Comparison of ENCODE assay signal across 25 cellular contexts in the genomic region with DNA sequence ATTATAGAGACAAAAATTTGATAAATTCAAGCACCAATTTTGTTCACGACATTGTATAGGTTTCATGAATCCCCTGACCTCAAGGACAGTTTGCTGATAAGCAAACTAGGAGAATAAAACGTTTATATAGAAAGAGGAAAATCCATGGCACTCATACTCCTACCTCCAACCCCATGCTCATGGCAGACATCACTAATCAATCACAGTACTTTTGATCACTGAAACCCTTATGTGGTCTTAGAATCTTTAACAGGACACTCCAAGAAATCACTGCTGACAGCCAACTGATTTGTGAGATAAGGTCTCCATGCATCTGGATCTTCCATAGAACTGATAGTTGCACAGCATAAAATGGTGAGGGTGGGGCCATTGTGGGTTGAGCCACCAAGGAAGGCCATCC. TPM values are rescaled to one million over a fixed set of nuclear protein-coding genes. Genes with fewer than 3 reads are reported as not detected.
DNase-seq lines count a peak whose midpoint lies in the region; ATAC-seq, FAIRE-seq and TF ChIP-seq lines count a peak whose summit lies in the region.
"Had no signal": no experiment of that assay in that cellular context is flagged by ENCODE, and none has a peak within 500 bp of the region (broad histone marks: within the 10 kb centered on the region; RNA-seq: fewer than 3 reads in every experiment).

No MANE protein-coding gene starts in this region.

- intact Hi-C loops in K562 (cut with micrococcal nuclease) = loop anchor here (1.0 to 5.0 kb wide), 3 partner anchors 37 to 217 kb away; no protein-coding TSS in a partner anchor
- intact Hi-C loops in cardiac septum (cut with DNase I) = loop anchor here (1.0 to 5.0 kb wide), 3 partner anchors 27 to 214 kb away; no protein-coding TSS in a partner anchor

- peaks cover 24 to 39% of the 10 kb centered on the region in 2 experiments for H3K4me1 ChIP-seq in K562 (replicated peaks in 1 of 2; ENCODE audit: control insufficient read depth in 2 of 2, insufficient read depth in 2 of 2, low read length in 2 of 2)
- H3K4me1 ChIP-seq: BE2C had no signal

- FAIRE-seq in K562 (lab: Jason Lieb, UNC) = no peak
- FAIRE-seq: small intestine had no signal

- CTCF ChIA-PET in T-cell (lab: Charles Lee) (interaction anchor here in 1 of 2 donors (0.8 kb wide), 1 partner anchor 36 kb away, joined by 3 read pairs; no protein-coding TSS in a partner anchor), K562 (lab: Yijun Ruan, JAX; ENCODE audit: low intra/inter-chr PET ratio) (interaction anchor here (0.6 to 3.9 kb wide), 11 partner anchors 26 to 217 kb away, joined by 3 to 41 read pairs (median 7); a partner anchor contains a TSS)

- no peaks in the 10 kb centered on the region for H3K36me3 ChIP-seq in K562 (ENCODE audit: control insufficient read depth, insufficient read depth, low read length)
- H3K36me3 ChIP-seq: BE2C, cardiac muscle cell had no signal

- H3K9me3 Mint-ChIP-seq in T-helper 2 cell treated with Interferon-gamma antibody and Interleukin-4, amounts not matched to agents 5 μg/mL and 100 μg/mL, for 36 hours = no peaks in the 10 kb centered on the region
- no peaks in the 10 kb centered on the region for H3K9me3 Mint-ChIP-seq in T-cell
- H3K9me3 Mint-ChIP-seq in neural crest cell = no peaks in the 10 kb centered on the region
- H3K9me3 Mint-ChIP-seq: H9 had no signal

- H3K4me2 ChIP-seq in K562 (ENCODE audit: insufficient read depth, low read length) = no peak overlapping the region

- no peak overlapping the region for H3K27ac ChIP-seq in K562 (ENCODE audit: extremely low read depth, low read depth, low read length)
- H3K27ac ChIP-seq: cardiac muscle cell, RWPE1 had no signal

- H3K9ac ChIP-seq in K562 (ENCODE audit: insufficient read depth in 1 of 2, low read depth in 2 of 2, low read length in 2 of 2) = no peak overlapping the region

- peaks cover 3% of the 10 kb centered on the region; the same call in 2 of the 3 replicates for H3K79me2 ChIP-seq in K562 (ENCODE audit: control insufficient read depth, insufficient read depth, low read length)

- no peak for TF ChIP-seq RAD21 in K562 (CRISPR knock-in tag; conservative IDR thresholded peaks at IDR 0.05 in 1 of 2, IDR thresholded peaks at IDR 0.05 in 1 of 2)

- TF ChIP-seq CTCF in K562 (IDR thresholded peaks at IDR 0.05 in 2 of 3, conservative IDR thresholded peaks at IDR 0.05 in 1 of 3; ENCODE audit: insufficient read depth in 2 of 3, low read depth in 1 of 3, low read length in 3 of 3) (no peak), neural crest cell (conservative IDR thresholded peaks at IDR 0.05) (no peak)

- peaks cover 49% of the 10 kb centered on the region for H3K36me3 Mint-ChIP-seq in T-helper 2 cell treated with Interferon-gamma antibody and Interleukin-4, amounts not matched to agents 5 μg/mL and 100 μg/mL, for 36 hours (ENCODE audit: low read depth)
- H3K36me3 Mint-ChIP-seq in T-cell = no peaks in the 10 kb centered on the region
- H3K36me3 Mint-ChIP-seq in neural crest cell (ENCODE audit: low read depth) = no peaks in the 10 kb centered on the region

- no peaks in the 10 kb centered on the region for H3K9me1 ChIP-seq in K562 (ENCODE audit: control insufficient read depth, insufficient read depth, low read length)

- in situ Hi-C loops in K562 (cut with MboI) = loop anchor here (5.0 kb wide), 1 partner anchor 214 kb away; no protein-coding TSS in a partner anchor

- WGBS in K562 (ENCODE audit: insufficient coverage, low coverage, missing lambda C conversion rate) = 0% methylated on average over 2 of the region's 2 CpGs

- POLR2A ChIA-PET in T-cell (lab: Charles Lee) = no interaction called here
- POLR2A ChIA-PET in K562 (lab: Yijun Ruan, JAX) = no interaction called here

- H3K4me1 Mint-ChIP-seq in T-helper 2 cell treated with Interferon-gamma antibody and Interleukin-4, amounts not matched to agents 5 μg/mL and 100 μg/mL, for 36 hours (ENCODE audit: low read depth) = peaks cover 70% of the 10 kb centered on the region
- peaks cover 76 to 85% (median 84%) of the 10 kb centered on the region in 3 donors for H3K4me1 Mint-ChIP-seq in T-cell
- H3K4me1 Mint-ChIP-seq in neural crest cell = peaks cover 40% of the 10 kb centered on the region

- H3K4me3 ChIP-seq in K562 = no peak overlapping the region
- H3K4me3 ChIP-seq: cardiac muscle cell had no signal

- no TSS peak for BruUV-seq in K562 (replicated peaks; lab: Mats Ljungman, UMichigan)

- no peak for TF ChIP-seq POLR2A in K562 (conservative IDR thresholded peaks at IDR 0.05)

- no peaks in the 10 kb centered on the region for H3K9me3 ChIP-seq in K562 (replicated peaks; ENCODE audit: control insufficient read depth, insufficient read depth, low read depth, low read length)
- H3K9me3 ChIP-seq: BE2C had no signal

- H3K27me3 Mint-ChIP-seq in T-helper 2 cell treated with Interferon-gamma antibody and Interleukin-4, amounts not matched to agents 5 μg/mL and 100 μg/mL, for 36 hours (ENCODE audit: low read depth) = no peaks in the 10 kb centered on the region
- H3K27me3 Mint-ChIP-seq in T-cell (no peaks in the 10 kb centered on the region), neural crest cell (ENCODE audit: low read depth) (peaks cover 27% of the 10 kb centered on the region)

- ATAC-seq in T-cell (replicated peaks in 1 of 4) = no peak
- no peak for ATAC-seq in K562
- no peak for ATAC-seq in HG03439 (IDR thresholded peaks at IDR 0.05; ENCODE audit: unreplicated experiment)

- peak overlapping the region; percentile 72 for H3K4me3 Mint-ChIP-seq in T-helper 2 cell treated with Interferon-gamma antibody and Interleukin-4, amounts not matched to agents 5 μg/mL and 100 μg/mL, for 36 hours
- peak overlapping the region in 1 of 3 donors; percentile 87 for H3K4me3 Mint-ChIP-seq in T-cell
- H3K4me3 Mint-ChIP-seq in neural crest cell = peak overlapping the region; percentile 79
- H3K4me3 Mint-ChIP-seq: H9 had no signal

- H3K27me3 ChIP-seq in K562 (ENCODE audit: control insufficient read depth in 2 of 2, insufficient read depth in 2 of 2, low read length in 2 of 2) = peaks cover 13 to 35% of the 10 kb centered on the region in 2 experiments; a peak in 4 of 5 replicates
- H3K27me3 ChIP-seq: BE2C had no signal

- H2AFZ ChIP-seq in K562 (ENCODE audit: low read depth, low read length) = no peak overlapping the region

- TF ChIP-seq EP300 in K562 (IDR thresholded peaks at IDR 0.05; ENCODE audit: low read length) = no peak

- H4K20me1 ChIP-seq in K562 (replicated peaks; ENCODE audit: control insufficient read depth, insufficient read depth, low read length) = 0 out of 2 replicates have a peak, but pooled peaks cover 5% of the 10 kb centered on the region

- no peak for DNase-seq in T-helper 2 cell treated with Interferon-gamma antibody and Interleukin-4, amounts not matched to agents 5 μg/mL and 100 μg/mL, for 36 hours (ENCODE audit: low spot score)
- DNase-seq in T-helper 2 cell (no peak), T-cell (no peak), K562 (ENCODE audit: extremely low read depth in 1 of 4, low spot score in 3 of 4) (no peak), neural crest cell (ENCODE audit: low read depth, low spot score) (no peak), cardiac septum (ENCODE audit: low spot score) (no peak), GDM1 (lab: John Stamatoyannopoulos, UW) (no peak)
- DNase-seq: 8988T; activated T-cell treated with anti-CD3 and anti-CD28 coated beads, Interleukin-2, amount 50 U/mL, for 72 hours; BE2C; DMS 273 treated with DMSO at 0.1 percent for 48 hours; foreskin melanocyte; H9; mammary epithelial cell; small intestine; stimulated activated CD4-positive, alpha-beta T cell treated with anti-CD3 and anti-CD28 coated beads, Interleukin-4, amount 100 ng/mL, for 24 hours had no signal

- peak overlapping the region; percentile 69 for H3K27ac Mint-ChIP-seq in T-helper 2 cell treated with Interferon-gamma antibody and Interleukin-4, amounts not matched to agents 5 μg/mL and 100 μg/mL, for 36 hours
- peak overlapping the region; percentile 99 to 100 for H3K27ac Mint-ChIP-seq in T-cell
- H3K27ac Mint-ChIP-seq in neural crest cell (ENCODE audit: unreplicated experiment) = no peak overlapping the region

RNA-seq across cellular contexts. Expression of a gene that starts 4.7 kb away (rescaled TPM):
- total RNA-seq in T-cell = 100 to 1,000 TPM; 104 to 260 (median 223) TPM
- total RNA-seq in K562 (2011; cell fraction: chromatin; rRNA removed; ENCODE audit: low replicate concordance) = 18.4 and 49.5 TPM in 2 replicates
- 26.0 and 28.6 TPM in 2 replicates for total RNA-seq in K562 (2011; cell fraction: nucleolus; rRNA removed)
- total RNA-seq in K562 (2011; cell fraction: nucleoplasm; rRNA removed) = 29.0 and 37.5 TPM in 2 replicates
- 35.5 and 51.8 TPM in 2 replicates for total RNA-seq in K562 (2014; rRNA removed)
- 23.8 and 30.5 TPM in 2 replicates for total RNA-seq in K562 (2014; rRNA removed; fragmentation: Illumina TruSeq; extraction: Trizol)
- total RNA-seq in K562 (2015; rRNA removed; fragmentation: Illumina TruSeq; extraction: Trizol) = 38.9 and 40.2 TPM in 2 replicates
- total RNA-seq in K562 (2021) = 79.9 and 88.0 TPM in 2 replicates
- polyA plus RNA-seq in K562 (2011; rRNA removed) = 36.9 and 45.6 TPM in 2 replicates
- 59.4 and 62.4 TPM in 2 replicates for polyA plus RNA-seq in K562 (2011; cell fraction: cytosol; rRNA removed)
- 36.7 and 44.4 TPM in 2 replicates for polyA plus RNA-seq in K562 (2011; cell fraction: nucleus; rRNA removed)
- polyA plus RNA-seq in K562 (2012) = 42.9 and 66.5 TPM in 2 replicates
- 64.8 and 78.7 TPM in 2 replicates for polyA plus RNA-seq in K562 (2014; fragmentation: Illumina TruSeq; extraction: Trizol)
- polyA plus RNA-seq in K562 (2014; fragmentation: Nextera tagmentation; extraction: Ambion mirVana) = 10 to 100 TPM; 11.4 to 20.6 TPM
- 44.9 and 50.1 TPM in 2 replicates for polyA plus RNA-seq in K562 (2014; rRNA removed)
- 29.5 and 44.1 TPM in 2 replicates for polyA minus RNA-seq in K562 (2011; rRNA and poly(A)+ RNA removed)
- polyA minus RNA-seq in K562 (2011; cell fraction: cytosol; rRNA and poly(A)+ RNA removed) = 35.7 and 39.5 TPM in 2 replicates
- 8.5 and 9.6 TPM in 2 replicates for polyA minus RNA-seq in K562 (2011; cell fraction: nucleus; rRNA and poly(A)+ RNA removed)
- 51.7 and 52.2 TPM in 2 replicates for total RNA-seq in neural crest cell
- total RNA-seq in cardiac septum = 10.1 TPM

RNA-seq across cellular contexts. Expression of a gene that starts 6.7 kb away (rescaled TPM):
- total RNA-seq in T-cell = 10 to 100 TPM; 31.2 to 73.4 (median 40.7) TPM
- total RNA-seq in K562 (2011; cell fraction: chromatin; rRNA removed; ENCODE audit: low replicate concordance) = not detected in 2 replicates
- not detected in 2 replicates for total RNA-seq in K562 (2011; cell fraction: nucleolus; rRNA removed)
- not detected in 2 replicates for total RNA-seq in K562 (2011; cell fraction: nucleoplasm; rRNA removed)
- total RNA-seq in K562 (2014; rRNA removed) = not detected in 2 replicates
- not detected in 2 replicates for total RNA-seq in K562 (2014; rRNA removed; fragmentation: Illumina TruSeq; extraction: Trizol)
- total RNA-seq in K562 (2015; rRNA removed; fragmentation: Illumina TruSeq; extraction: Trizol) = 0.11 and 0.23 TPM in 2 replicates
- 0.27 TPM in 1 of 2 replicates, not detected in the other for total RNA-seq in K562 (2021)
- polyA plus RNA-seq in K562 (2011; rRNA removed) = 0.03 and 0.21 TPM in 2 replicates
- polyA plus RNA-seq in K562 (2011; cell fraction: cytosol; rRNA removed) = 0.22 TPM in 1 of 2 replicates, not detected in the other
- 0.07 and 0.18 TPM in 2 replicates for polyA plus RNA-seq in K562 (2011; cell fraction: nucleus; rRNA removed)
- polyA plus RNA-seq in K562 (2012) = 0.19 and 0.22 TPM in 2 replicates
- 0.04 and 0.12 TPM in 2 replicates for polyA plus RNA-seq in K562 (2014; fragmentation: Illumina TruSeq; extraction: Trizol)
- under 1 TPM in 1 of 2 experiments, not detected in 1; 0.03 TPM for polyA plus RNA-seq in K562 (2014; fragmentation: Nextera tagmentation; extraction: Ambion mirVana)
- polyA plus RNA-seq in K562 (2014; rRNA removed) = not detected in 2 replicates
- 0.11 TPM in 1 of 2 replicates, not detected in the other for polyA minus RNA-seq in K562 (2011; rRNA and poly(A)+ RNA removed)
- polyA minus RNA-seq in K562 (2011; cell fraction: cytosol; rRNA and poly(A)+ RNA removed) = not detected in 2 replicates
- not detected in 2 replicates for polyA minus RNA-seq in K562 (2011; cell fraction: nucleus; rRNA and poly(A)+ RNA removed)
- total RNA-seq in neural crest cell = not detected in 2 replicates
- total RNA-seq in cardiac septum = 0.94 TPM
- total RNA-seq: epithelial cell of proximal tubule, kidney epithelial cell, mammary epithelial cell had no signal
- polyA plus RNA-seq: mammary epithelial cell, neural cell had no signal

RNA-seq across cellular contexts. Expression of a gene that starts 31.0 kb away (rescaled TPM):
- under 1 TPM in 1 of 5 donors, not detected in 4; 0.25 TPM for total RNA-seq in T-cell
- total RNA-seq in K562 (2011; cell fraction: chromatin; rRNA removed; ENCODE audit: low replicate concordance) = not detected in 2 replicates
- total RNA-seq in K562 (2011; cell fraction: nucleolus; rRNA removed) = not detected in 2 replicates
- total RNA-seq in K562 (2011; cell fraction: nucleoplasm; rRNA removed) = not detected in 2 replicates
- not detected in 2 replicates for total RNA-seq in K562 (2014; rRNA removed)
- total RNA-seq in K562 (2014; rRNA removed; fragmentation: Illumina TruSeq; extraction: Trizol) = not detected in 2 replicates
- not detected in 2 replicates for total RNA-seq in K562 (2015; rRNA removed; fragmentation: Illumina TruSeq; extraction: Trizol)
- total RNA-seq in K562 (2021) = not detected in 2 replicates
- not detected in 2 replicates for polyA plus RNA-seq in K562 (2011; rRNA removed)
- not detected in 2 replicates for polyA plus RNA-seq in K562 (2011; cell fraction: cytosol; rRNA removed)
- polyA plus RNA-seq in K562 (2011; cell fraction: nucleus; rRNA removed) = not detected in 2 replicates
- polyA plus RNA-seq in K562 (2012) = not detected in 2 replicates
- polyA plus RNA-seq in K562 (2014; fragmentation: Illumina TruSeq; extraction: Trizol) = not detected in 2 replicates
- not detected for polyA plus RNA-seq in K562 (2014; fragmentation: Nextera tagmentation; extraction: Ambion mirVana)
- polyA plus RNA-seq in K562 (2014; rRNA removed) = not detected in 2 replicates
- not detected in 2 replicates for polyA minus RNA-seq in K562 (2011; rRNA and poly(A)+ RNA removed)
- polyA minus RNA-seq in K562 (2011; cell fraction: cytosol; rRNA and poly(A)+ RNA removed) = not detected in 2 replicates
- not detected in 2 replicates for polyA minus RNA-seq in K562 (2011; cell fraction: nucleus; rRNA and poly(A)+ RNA removed)
- total RNA-seq in neural crest cell = not detected in 2 replicates
- total RNA-seq in cardiac septum = 0.46 TPM
- total RNA-seq: activated T-cell treated with anti-CD3 and anti-CD28 coated beads, Interleukin-2, amount 50 U/mL, for 72 hours; cardiac muscle cell; dermis microvascular lymphatic vessel endothelial cell; epithelial cell of proximal tubule; H9; kidney epithelial cell; mammary epithelial cell; NCI-H460; pulmonary artery endothelial cell had no signal
- polyA plus RNA-seq: cardiac muscle cell, mammary epithelial cell, neural cell had no signal

RNA-seq across cellular contexts. Expression of a gene that starts 32.4 kb away (rescaled TPM):
- total RNA-seq in T-cell = 10 to 100 TPM; 37.2 to 74.4 (median 71.9) TPM
- 145 and 300 TPM in 2 replicates for total RNA-seq in K562 (2011; cell fraction: chromatin; rRNA removed; ENCODE audit: low replicate concordance)
- 204 and 205 TPM in 2 replicates for total RNA-seq in K562 (2011; cell fraction: nucleolus; rRNA removed)
- total RNA-seq in K562 (2011; cell fraction: nucleoplasm; rRNA removed) = 164 and 167 TPM in 2 replicates
- total RNA-seq in K562 (2014; rRNA removed) = 28.8 and 31.9 TPM in 2 replicates
- total RNA-seq in K562 (2014; rRNA removed; fragmentation: Illumina TruSeq; extraction: Trizol) = 28.3 and 42.2 TPM in 2 replicates
- 39.4 and 40.8 TPM in 2 replicates for total RNA-seq in K562 (2015; rRNA removed; fragmentation: Illumina TruSeq; extraction: Trizol)
- 56.8 and 63.6 TPM in 2 replicates for total RNA-seq in K562 (2021)
- 42.4 and 52.0 TPM in 2 replicates for polyA plus RNA-seq in K562 (2011; rRNA removed)
- polyA plus RNA-seq in K562 (2011; cell fraction: cytosol; rRNA removed) = 38.3 and 39.8 TPM in 2 replicates
- 305 and 323 TPM in 2 replicates for polyA plus RNA-seq in K562 (2011; cell fraction: nucleus; rRNA removed)
- 49.7 and 52.4 TPM in 2 replicates for polyA plus RNA-seq in K562 (2012)
- polyA plus RNA-seq in K562 (2014; fragmentation: Illumina TruSeq; extraction: Trizol) = 37.1 and 39.9 TPM in 2 replicates
- 1 to 10 TPM; 4.2 to 5.9 TPM for polyA plus RNA-seq in K562 (2014; fragmentation: Nextera tagmentation; extraction: Ambion mirVana)
- polyA plus RNA-seq in K562 (2014; rRNA removed) = 59.9 and 63.8 TPM in 2 replicates
- 30.1 and 37.1 TPM in 2 replicates for polyA minus RNA-seq in K562 (2011; rRNA and poly(A)+ RNA removed)
- 9.9 and 11.5 TPM in 2 replicates for polyA minus RNA-seq in K562 (2011; cell fraction: cytosol; rRNA and poly(A)+ RNA removed)
- polyA minus RNA-seq in K562 (2011; cell fraction: nucleus; rRNA and poly(A)+ RNA removed) = 60.3 and 89.4 TPM in 2 replicates
- 66.9 and 67.7 TPM in 2 replicates for total RNA-seq in neural crest cell
- 27.6 TPM for total RNA-seq in cardiac septum

Comparison
In these comparisons a context has a peak if more than half of its experiments do, and no peak if none do; other contexts are left out.
1. RNA of a gene that starts 6.7 kb away (total RNA-seq): 31.2 to 73.4 TPM in T-cell; 0.94 TPM in cardiac septum (single experiment), 0.11 to 0.27 TPM in K562 and not detected in neural crest cell; every median in the first group is over 10 times any median in the second.